Comparison of ENCODE assay signal across 15 cellular contexts in the genomic region with DNA sequence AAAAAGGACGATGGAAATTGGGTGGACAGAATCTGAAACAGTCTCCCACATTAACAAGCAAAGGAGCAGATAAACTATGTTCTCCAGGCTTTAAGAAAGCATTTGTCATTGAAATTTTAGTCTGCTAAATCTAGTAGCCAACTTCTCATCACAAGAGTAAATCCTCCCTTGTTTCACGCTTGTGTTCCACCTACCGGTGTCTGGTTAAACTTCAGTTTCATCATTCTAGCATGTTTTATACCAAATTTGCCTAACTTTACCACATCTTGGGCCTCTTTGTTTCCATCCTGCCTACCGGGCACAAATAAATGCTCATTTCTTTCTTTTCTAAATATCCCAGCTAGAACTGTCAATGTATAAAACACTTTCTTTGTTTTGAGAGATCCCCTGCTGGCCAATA. TPM values are rescaled to one million over a fixed set of nuclear protein-coding genes. Genes with fewer than 3 reads are reported as not detected.
A peak's percentile ranks its signal among the peaks of the same experiment; 100 is the strongest.
DNase-seq lines count a peak whose midpoint lies in the region; ATAC-seq, FAIRE-seq and TF ChIP-seq lines count a peak whose summit lies in the region.
"Had no signal": no experiment of that assay in that cellular context is flagged by ENCODE, and none has a peak within 500 bp of the region (broad histone marks: within the 10 kb centered on the region; RNA-seq: fewer than 3 reads in every experiment).

No MANE protein-coding gene starts in this region.

- no peak overlapping the region for H3K27ac Mint-ChIP-seq in stimulated activated naive B cell treated with anti-CD40 and anti-IgM and Interleukin-4, amounts not matched to agents 10 μg/mL and 1 μg/mL and 100 μg/mL, for 72 hours
- H3K27ac Mint-ChIP-seq: activated CD8-positive, alpha-beta T cell treated with anti-CD3 and anti-CD28 coated beads, Interleukin-2, amount 10 ng/mL, durations not matched to agents 7 days and 5 days had no signal

- no peak for ATAC-seq in stimulated activated naive B cell treated with anti-CD40 and anti-IgM and Interleukin-4, amounts not matched to agents 10 μg/mL and 1 μg/mL and 100 μg/mL, for 72 hours (replicated peaks)
- ATAC-seq: activated CD8-positive, alpha-beta T cell treated with anti-CD3 and anti-CD28 coated beads, Interleukin-2, amount 10 ng/mL, durations not matched to agents 7 days and 5 days; lower lobe of right lung had no signal

- H3K27me3 Mint-ChIP-seq in stimulated activated naive B cell treated with anti-CD40 and anti-IgM and Interleukin-4, amounts not matched to agents 10 μg/mL and 1 μg/mL and 100 μg/mL, for 72 hours: no peaks in the 10 kb centered on the region

- H3K4me1 Mint-ChIP-seq in stimulated activated naive B cell treated with anti-CD40 and anti-IgM and Interleukin-4, amounts not matched to agents 10 μg/mL and 1 μg/mL and 100 μg/mL, for 72 hours: peaks cover 28 to 54% of the 10 kb centered on the region in 2 donors

- H3K36me3 Mint-ChIP-seq in stimulated activated naive B cell treated with anti-CD40 and anti-IgM and Interleukin-4, amounts not matched to agents 10 μg/mL and 1 μg/mL and 100 μg/mL, for 72 hours: peaks cover 11 to 12% of the 10 kb centered on the region in 2 donors

- in situ Hi-C loops in SK-MEL-5 (cut with HindIII; ENCODE audit: low pct_unique_long_range_greater_than_20kb, low sequenced_read_pairs): no loop called here

- TF ChIP-seq POLR2A in H54 (IDR thresholded peaks at IDR 0.05; ENCODE audit: low read depth, low read length): no peak

- H3K27ac ChIP-seq in substantia nigra (ENCODE audit: low read depth, low read length, poor library complexity, severe bottlenecking): peak overlapping the region; percentile 39
- H3K27ac ChIP-seq: brain microvascular endothelial cell, lower lobe of right lung, thoracic aorta had no signal

- DNase-seq in GM18507 (ENCODE audit: extremely low spot score, insufficient read length, low read depth) (no peak), H54 (ENCODE audit: insufficient read length, low spot score) (no peak), SK-MEL-5 (ENCODE audit: low read depth, low spot score) (peak; percentile 17), substantia nigra (lab: John Stamatoyannopoulos, UW) (no peak), COR-L47 (lab: John Stamatoyannopoulos, UW) (no peak), NCI-H1105 treated with DMSO at 0.1 percent for 48 hours (lab: John Stamatoyannopoulos, UW) (no peak), KG1 (lab: John Stamatoyannopoulos, UW) (no peak)
- DNase-seq in stimulated activated naive B cell treated with anti-CD40 and anti-IgM and Interleukin-4, amounts not matched to agents 10 μg/mL and 1 μg/mL and 100 μg/mL, for 72 hours: no peak
- DNase-seq: activated CD8-positive, alpha-beta T cell treated with anti-CD3 and anti-CD28 coated beads, Interleukin-2, amount 10 ng/mL, durations not matched to agents 7 days and 5 days; brain microvascular endothelial cell; lower lobe of right lung; NCI-H446 treated with DMSO at 0.1 percent for 48 hours; RPMI8226; T1000 had no signal

- H3K9me3 Mint-ChIP-seq in stimulated activated naive B cell treated with anti-CD40 and anti-IgM and Interleukin-4, amounts not matched to agents 10 μg/mL and 1 μg/mL and 100 μg/mL, for 72 hours: no peaks in the 10 kb centered on the region

- FAIRE-seq in GM18507 (lab: Jason Lieb, UNC) (peak; percentile 98), H54 (lab: Jason Lieb, UNC) (peak; percentile 71)

- no peak overlapping the region for H3K4me3 Mint-ChIP-seq in stimulated activated naive B cell treated with anti-CD40 and anti-IgM and Interleukin-4, amounts not matched to agents 10 μg/mL and 1 μg/mL and 100 μg/mL, for 72 hours
- H3K4me3 Mint-ChIP-seq: activated CD8-positive, alpha-beta T cell treated with anti-CD3 and anti-CD28 coated beads, Interleukin-2, amount 10 ng/mL, durations not matched to agents 7 days and 5 days had no signal

RNA-seq across cellular contexts. Expression of a gene that starts 5.8 kb away (rescaled TPM):
- 68.2 and 76.1 TPM in 2 replicates for total RNA-seq in SK-MEL-5 (2014; rRNA removed; shearing (Covaris generic))
- polyA plus RNA-seq in SK-MEL-5 (2015; cell fraction: cytosol; rRNA removed): 60.6 and 66.2 TPM in 2 replicates
- polyA plus RNA-seq in SK-MEL-5 (2015; cell fraction: nucleus; rRNA removed): 7.4 and 13.7 TPM in 2 replicates

RNA-seq across cellular contexts. Expression of a gene that starts 38.7 kb away (rescaled TPM):
- total RNA-seq in SK-MEL-5 (2014; rRNA removed; shearing (Covaris generic)): not detected in 2 replicates
- polyA plus RNA-seq in SK-MEL-5 (2015; cell fraction: cytosol; rRNA removed): not detected in 2 replicates
- not detected in 2 replicates for polyA plus RNA-seq in SK-MEL-5 (2015; cell fraction: nucleus; rRNA removed)
- total RNA-seq: activated CD8-positive, alpha-beta T cell treated with anti-CD3 and anti-CD28 coated beads, Interleukin-2, amount 10 ng/mL, durations not matched to agents 7 days and 5 days had no signal

RNA-seq across cellular contexts. Expression of a gene that starts 56.0 kb away (rescaled TPM):
- 1.7 and 2.0 TPM in 2 replicates for total RNA-seq in SK-MEL-5 (2014; rRNA removed; shearing (Covaris generic))
- polyA plus RNA-seq in SK-MEL-5 (2015; cell fraction: cytosol; rRNA removed): 1.3 and 1.5 TPM in 2 replicates
- 0.49 and 0.61 TPM in 2 replicates for polyA plus RNA-seq in SK-MEL-5 (2015; cell fraction: nucleus; rRNA removed)
